13 cellular contexts compared by ENCODE assay signal in the genomic region with DNA sequence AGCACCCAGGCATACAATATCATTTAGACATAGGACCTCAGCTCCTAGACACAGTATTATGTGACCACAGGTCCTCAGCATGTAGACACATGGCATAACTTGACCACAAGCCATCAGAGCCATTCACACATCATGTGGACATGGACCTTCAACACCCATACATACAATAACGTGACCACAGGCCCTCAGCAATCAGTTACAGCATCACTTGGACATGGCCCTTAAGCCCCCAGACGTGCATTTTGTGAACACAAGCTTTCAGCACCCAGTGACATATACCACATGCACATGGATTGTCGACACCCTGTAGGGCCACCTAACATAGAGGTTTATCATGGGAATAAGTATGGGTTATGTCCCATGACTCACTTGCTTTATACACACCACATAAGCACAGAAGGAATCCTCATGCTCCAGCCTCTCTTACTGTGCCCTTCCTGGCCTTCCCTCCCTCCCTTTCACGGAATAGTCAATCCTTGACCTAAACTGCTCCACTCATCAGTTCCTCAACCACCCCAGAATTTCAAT. TPM values are rescaled to one million over a fixed set of nuclear protein-coding genes. Genes with fewer than 3 reads are reported as not detected.
A peak's percentile ranks its signal among the peaks of the same experiment; 100 is the strongest.
DNase-seq lines count a peak whose midpoint lies in the region; ATAC-seq, FAIRE-seq and TF ChIP-seq lines count a peak whose summit lies in the region.
"Had no signal": no experiment of that assay in that cellular context is flagged by ENCODE, and none has a peak within 500 bp of the region (broad histone marks: within the 10 kb centered on the region; RNA-seq: fewer than 3 reads in every experiment).

No MANE protein-coding gene starts in this region.

- peaks cover 16% of the 10 kb centered on the region for H4K20me1 ChIP-seq in hepatocyte (ENCODE audit: insufficient read depth, poor library complexity, severe bottlenecking)

- peak overlapping the region; percentile 81 for H3K4me2 ChIP-seq in hepatocyte

- no peak overlapping the region for H3K27ac ChIP-seq in hepatocyte
- peak overlapping the region; percentile 90 for H3K27ac ChIP-seq in stomach smooth muscle (ENCODE audit: low read length)
- H3K27ac ChIP-seq: cardiac muscle cell, HL-60 had no signal

- peaks cover 39% of the 10 kb centered on the region for H3K36me3 Mint-ChIP-seq in activated CD4-positive, alpha-beta T cell treated with anti-CD3 and anti-CD28 coated beads, Interleukin-2, amount 10 ng/mL, durations not matched to agents 24 days and 14 days (ENCODE audit: low read depth)
- H3K36me3 Mint-ChIP-seq in activated T-helper 17 cell treated with anti-CD3 and anti-CD28 coated beads, Interleukin-2, amount 50 U/mL, for 72 hours (ENCODE audit: low read depth), result peaks cover 77% of the 10 kb centered on the region

- H3K27me3 ChIP-seq in hepatocyte, result no peaks in the 10 kb centered on the region
- H3K27me3 ChIP-seq in stomach smooth muscle (ENCODE audit: control insufficient read depth in 1 of 2, insufficient read depth in 2 of 2, low read length in 2 of 2), result peaks cover 0 to 20% of the 10 kb centered on the region in 2 donors
- H3K27me3 ChIP-seq: cardiac muscle cell had no signal

- no peak overlapping the region for H3K27ac Mint-ChIP-seq in activated CD4-positive, alpha-beta T cell treated with anti-CD3 and anti-CD28 coated beads, Interleukin-2, amount 10 ng/mL, durations not matched to agents 24 days and 14 days
- peak overlapping the region; percentile 98 for H3K27ac Mint-ChIP-seq in activated T-helper 17 cell treated with anti-CD3 and anti-CD28 coated beads, Interleukin-2, amount 50 U/mL, for 72 hours

- H3K9me2 ChIP-seq in hepatocyte (replicated peaks; ENCODE audit: insufficient read depth), result no peaks in the 10 kb centered on the region

- H3K4me1 ChIP-seq in hepatocyte (ENCODE audit: insufficient read depth) (no peaks in the 10 kb centered on the region), stomach smooth muscle (ENCODE audit: control insufficient read depth, insufficient read depth, low read length) (peaks cover 42% of the 10 kb centered on the region)

- H3K4me3 ChIP-seq in hepatocyte, result no peak overlapping the region
- peak overlapping the region; percentile 79 to 80 for H3K4me3 ChIP-seq in stomach smooth muscle (ENCODE audit: low read length in 2 of 2)

- H3K9ac ChIP-seq in stomach smooth muscle (ENCODE audit: low read length in 2 of 2), result peak overlapping the region; percentile 78 to 87
- H3K9ac ChIP-seq: parathyroid adenoma had no signal

- intact Hi-C loops in activated CD4-positive, alpha-beta T cell treated with anti-CD3 and anti-CD28 coated beads, Interleukin-2, amount 10 ng/mL, durations not matched to agents 24 days and 14 days (cut with micrococcal nuclease), result loop anchor here (5.0 to 10.0 kb wide), 2 partner anchors 87 to 961 kb away; a partner anchor contains a TSS
- intact Hi-C loops in sciatic nerve (cut with DNase I), result no loop called here

- FAIRE-seq in urothelium cell line (lab: Jason Lieb, UNC), result no peak

- TF ChIP-seq CTCF in hepatocyte (IDR thresholded peaks at IDR 0.05; ENCODE audit: poor library complexity), result no peak

- 64% methylated on average over 4 of the region's 4 CpGs for WGBS in hepatocyte (ENCODE audit: low lambda C conversion rate, missing lambda C conversion rate)

- H2AFZ ChIP-seq in hepatocyte, result no peak overlapping the region
- H2AFZ ChIP-seq: parathyroid adenoma had no signal

- no peak for TF ChIP-seq POLR2A in erythroblast (IDR thresholded peaks at IDR 0.05; ENCODE audit: low read length)

- H3K9me3 Mint-ChIP-seq in activated CD4-positive, alpha-beta T cell treated with anti-CD3 and anti-CD28 coated beads, Interleukin-2, amount 10 ng/mL, durations not matched to agents 24 days and 14 days, result no peaks in the 10 kb centered on the region
- no peaks in the 10 kb centered on the region for H3K9me3 Mint-ChIP-seq in activated T-helper 17 cell treated with anti-CD3 and anti-CD28 coated beads, Interleukin-2, amount 50 U/mL, for 72 hours

- no peaks in the 10 kb centered on the region for H3K36me3 ChIP-seq in hepatocyte (replicated peaks; ENCODE audit: insufficient read depth, low read depth)
- H3K36me3 ChIP-seq in stomach smooth muscle (ENCODE audit: control insufficient read depth in 2 of 2, insufficient read depth in 2 of 2, low read length in 2 of 2), result peaks cover 14 to 31% of the 10 kb centered on the region in 2 donors

- no peaks in the 10 kb centered on the region for H3K27me3 Mint-ChIP-seq in activated CD4-positive, alpha-beta T cell treated with anti-CD3 and anti-CD28 coated beads, Interleukin-2, amount 10 ng/mL, durations not matched to agents 24 days and 14 days
- no peaks in the 10 kb centered on the region for H3K27me3 Mint-ChIP-seq in activated T-helper 17 cell treated with anti-CD3 and anti-CD28 coated beads, Interleukin-2, amount 50 U/mL, for 72 hours

- DNase-seq in activated CD4-positive, alpha-beta T cell treated with anti-CD3 and anti-CD28 coated beads, Interleukin-2, amount 10 ng/mL, durations not matched to agents 24 days and 14 days, result peak; percentile 57
- DNase-seq in activated CD4-positive, alpha-beta T cell treated with anti-CD3 and anti-CD28 coated beads, Interleukin-2, amount 50 U/mL, for 1 hour, result no peak
- DNase-seq in hepatocyte (ENCODE audit: low spot score), result no peak
- no peak for DNase-seq in erythroblast (lab: John Stamatoyannopoulos, UW)
- no peak for DNase-seq in urothelium cell line (ENCODE audit: low spot score)
- no peak for DNase-seq in sciatic nerve (ENCODE audit: low spot score)
- DNase-seq: GOT3, OCI-M1 had no signal

- peaks cover 44% of the 10 kb centered on the region for H3K4me1 Mint-ChIP-seq in activated CD4-positive, alpha-beta T cell treated with anti-CD3 and anti-CD28 coated beads, Interleukin-2, amount 10 ng/mL, durations not matched to agents 24 days and 14 days
- H3K4me1 Mint-ChIP-seq in activated T-helper 17 cell treated with anti-CD3 and anti-CD28 coated beads, Interleukin-2, amount 50 U/mL, for 72 hours, result peaks cover 46% of the 10 kb centered on the region

- peaks cover 19% of the 10 kb centered on the region for H3K79me2 ChIP-seq in hepatocyte

- ATAC-seq in activated T-helper 17 cell treated with anti-CD3 and anti-CD28 coated beads, Interleukin-2, amount 50 U/mL, for 72 hours (replicated peaks), result no peak
- no peak for ATAC-seq in sciatic nerve

- peak overlapping the region; percentile 0 for H3K4me3 Mint-ChIP-seq in activated CD4-positive, alpha-beta T cell treated with anti-CD3 and anti-CD28 coated beads, Interleukin-2, amount 10 ng/mL, durations not matched to agents 24 days and 14 days
- H3K4me3 Mint-ChIP-seq in activated T-helper 17 cell treated with anti-CD3 and anti-CD28 coated beads, Interleukin-2, amount 50 U/mL, for 72 hours, result peak overlapping the region; percentile 91

- H3K9me3 ChIP-seq in hepatocyte (ENCODE audit: low read depth) (no peaks in the 10 kb centered on the region), stomach smooth muscle (ENCODE audit: control insufficient read depth in 2 of 2, low read length in 2 of 2) (no peaks in the 10 kb centered on the region)

RNA-seq across cellular contexts. Expression of a gene that starts 1.9 kb away (rescaled TPM):
- 37.3 and 40.3 TPM in 2 replicates for total RNA-seq in activated CD4-positive, alpha-beta T cell treated with anti-CD3 and anti-CD28 coated beads, Interleukin-2, amount 10 ng/mL, durations not matched to agents 24 days and 14 days
- total RNA-seq in activated T-helper 17 cell treated with anti-CD3 and anti-CD28 coated beads, Interleukin-2, amount 50 U/mL, for 72 hours, result 100 to 1,000 TPM in 1 of 2 donors, 10 to 100 TPM in 1; 28.2 to 134 TPM
- total RNA-seq in hepatocyte (33.5 and 38.2 TPM in 2 replicates), sciatic nerve (89.6 TPM)
- polyA plus RNA-seq in hepatocyte, result 78.6 and 110 TPM in 2 replicates

RNA-seq across cellular contexts. Expression of a gene that starts 9.8 kb away (rescaled TPM):
- total RNA-seq in activated CD4-positive, alpha-beta T cell treated with anti-CD3 and anti-CD28 coated beads, Interleukin-2, amount 10 ng/mL, durations not matched to agents 24 days and 14 days, result 7.8 and 10.0 TPM in 2 replicates
- total RNA-seq in activated T-helper 17 cell treated with anti-CD3 and anti-CD28 coated beads, Interleukin-2, amount 50 U/mL, for 72 hours, result 10 to 100 TPM; 18.6 to 44.9 TPM
- total RNA-seq in hepatocyte, result 7.1 and 12.5 TPM in 2 replicates
- polyA plus RNA-seq in hepatocyte, result 4.0 and 4.8 TPM in 2 replicates
- total RNA-seq in sciatic nerve, result 30.2 TPM

RNA-seq across cellular contexts. Expression of a gene that starts 35.5 kb away (rescaled TPM):
- total RNA-seq in activated CD4-positive, alpha-beta T cell treated with anti-CD3 and anti-CD28 coated beads, Interleukin-2, amount 10 ng/mL, durations not matched to agents 24 days and 14 days, result not detected in 2 replicates
- not detected for total RNA-seq in activated T-helper 17 cell treated with anti-CD3 and anti-CD28 coated beads, Interleukin-2, amount 50 U/mL, for 72 hours
- total RNA-seq in hepatocyte (2.2 and 3.4 TPM in 2 replicates), sciatic nerve (13.2 TPM)
- polyA plus RNA-seq in hepatocyte, result 1.2 TPM in 2 replicates
